In the genomic region with DNA sequence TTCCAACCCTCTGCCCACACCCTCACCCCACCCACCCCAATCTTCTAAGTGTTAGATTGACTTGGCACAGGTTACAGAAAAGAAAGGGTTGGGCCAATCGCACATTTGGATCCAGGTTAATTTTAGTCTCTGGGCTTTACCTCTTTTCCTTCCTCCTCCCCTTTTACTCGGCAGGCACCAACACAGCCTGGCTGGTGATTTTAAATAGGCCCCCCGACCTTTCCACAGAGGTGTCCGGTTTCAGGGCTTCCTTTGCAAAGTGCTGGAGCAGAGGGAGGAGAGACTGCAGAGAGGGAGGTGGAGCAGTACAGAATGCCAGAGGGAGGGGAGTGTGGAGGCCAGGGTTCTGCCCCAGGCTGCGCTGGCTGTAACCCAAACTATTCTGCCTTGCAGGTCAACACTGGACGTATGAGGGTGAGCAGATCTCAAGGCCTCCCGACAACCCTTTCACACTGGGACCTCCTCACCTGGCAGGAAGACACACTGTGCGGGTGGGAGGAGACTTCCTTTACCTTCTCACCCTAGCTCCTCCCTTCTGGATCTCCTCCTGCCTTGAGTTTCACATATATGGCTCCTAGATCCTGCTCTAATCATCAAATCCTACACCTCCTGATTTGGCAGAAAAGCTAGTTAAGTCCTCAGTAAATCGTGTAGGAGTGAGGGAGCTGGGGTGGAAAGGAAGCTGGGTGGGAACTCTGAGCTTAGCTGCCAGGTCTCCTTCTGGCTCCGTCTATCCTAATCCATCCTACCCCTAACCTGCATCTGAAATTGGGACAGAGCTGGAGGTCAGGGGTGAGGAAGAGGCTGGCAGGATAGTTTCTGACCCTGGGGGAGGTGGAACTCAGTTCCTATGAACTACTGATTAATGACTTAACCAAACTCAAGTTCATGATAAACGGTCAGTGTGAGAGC, we compare ENCODE assay signal across 2 cellular contexts.
TF ChIP-seq lines count a peak whose summit lies in the region.

No MANE protein-coding gene starts in this region.

TF ChIP-seq in IMR-90, 13 proteins besides CTCF, POLR2A, EP300 and RAD21:
- TF ChIP-seq CEBPB (IDR thresholded peaks at IDR 0.05; ENCODE audit: low read depth, low read length): no peak
- no peak for TF ChIP-seq MXI1 (IDR thresholded peaks at IDR 0.05; ENCODE audit: borderline replicate concordance, low read depth, low read length)
- TF ChIP-seq FOS (IDR thresholded peaks at IDR 0.05; ENCODE audit: low read depth, low read length): no peak
- TF ChIP-seq NFE2L2 (IDR thresholded peaks at IDR 0.05; ENCODE audit: low read depth, low read length): no peak
- no peak for TF ChIP-seq SMC3 (IDR thresholded peaks at IDR 0.05; ENCODE audit: low read depth, low read length)
- no peak for TF ChIP-seq RFX5 (IDR thresholded peaks at IDR 0.05; ENCODE audit: low read depth, low read length)
- TF ChIP-seq MAZ (IDR thresholded peaks at IDR 0.05; ENCODE audit: borderline replicate concordance, low read depth, low read length): no peak
- TF ChIP-seq RCOR1 (IDR thresholded peaks at IDR 0.05; ENCODE audit: insufficient replicate concordance, low read length): no peak
- TF ChIP-seq, protein P1, sequence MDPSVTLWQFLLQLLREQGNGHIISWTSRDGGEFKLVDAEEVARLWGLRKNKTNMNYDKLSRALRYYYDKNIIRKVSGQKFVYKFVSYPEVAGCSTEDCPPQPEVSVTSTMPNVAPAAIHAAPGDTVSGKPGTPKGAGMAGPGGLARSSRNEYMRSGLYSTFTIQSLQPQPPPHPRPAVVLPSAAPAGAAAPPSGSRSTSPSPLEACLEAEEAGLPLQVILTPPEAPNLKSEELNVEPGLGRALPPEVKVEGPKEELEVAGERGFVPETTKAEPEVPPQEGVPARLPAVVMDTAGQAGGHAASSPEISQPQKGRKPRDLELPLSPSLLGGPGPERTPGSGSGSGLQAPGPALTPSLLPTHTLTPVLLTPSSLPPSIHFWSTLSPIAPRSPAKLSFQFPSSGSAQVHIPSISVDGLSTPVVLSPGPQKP (IDR thresholded peaks at IDR 0.05; ENCODE audit: borderline replicate concordance, low read depth, low read length): no peak
- TF ChIP-seq BHLHE40 (IDR thresholded peaks at IDR 0.05; ENCODE audit: low read depth, low read length): no peak

TF ChIP-seq in SK-N-SH, 30 proteins besides CTCF, POLR2A, EP300 and RAD21:
- TF ChIP-seq NFIC (IDR thresholded peaks at IDR 0.05; ENCODE audit: borderline replicate concordance) (no peak), MXI1 (IDR thresholded peaks at IDR 0.05; ENCODE audit: low read depth, low read length) (no peak), RFX5 (IDR thresholded peaks at IDR 0.05; ENCODE audit: low read length) (no peak), NRF1 (IDR thresholded peaks at IDR 0.05; ENCODE audit: low read depth, low read length) (no peak), GABPA (IDR thresholded peaks at IDR 0.05; ENCODE audit: low read depth) (no peak), TAF1 (IDR thresholded peaks at IDR 0.05; ENCODE audit: borderline replicate concordance, low read depth, low read length) (no peak), YY1 (IDR thresholded peaks at IDR 0.05; ENCODE audit: low read depth) (no peak), FOXJ3 (CRISPR knock-in tag; IDR thresholded peaks at IDR 0.05) (no peak), TEAD4 (IDR thresholded peaks at IDR 0.05; ENCODE audit: borderline replicate concordance, insufficient read depth) (no peak), SMC3 (IDR thresholded peaks at IDR 0.05; ENCODE audit: low read depth, low read length) (no peak), TCF12 (IDR thresholded peaks at IDR 0.05) (no peak), CHD2 (IDR thresholded peaks at IDR 0.05; ENCODE audit: low read length, partially characterized antibody) (no peak), MEF2A (IDR thresholded peaks at IDR 0.05; ENCODE audit: borderline replicate concordance, low read depth) (no peak), JUND (IDR thresholded peaks at IDR 0.05) (no peak)
- TF ChIP-seq, protein P2, sequence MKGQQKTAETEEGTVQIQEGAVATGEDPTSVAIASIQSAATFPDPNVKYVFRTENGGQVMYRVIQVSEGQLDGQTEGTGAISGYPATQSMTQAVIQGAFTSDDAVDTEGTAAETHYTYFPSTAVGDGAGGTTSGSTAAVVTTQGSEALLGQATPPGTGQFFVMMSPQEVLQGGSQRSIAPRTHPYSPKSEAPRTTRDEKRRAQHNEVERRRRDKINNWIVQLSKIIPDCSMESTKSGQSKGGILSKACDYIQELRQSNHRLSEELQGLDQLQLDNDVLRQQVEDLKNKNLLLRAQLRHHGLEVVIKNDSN (IDR thresholded peaks at IDR 0.05; ENCODE audit: borderline replicate concordance, low read depth): no peak
- TF ChIP-seq, protein P3, sequence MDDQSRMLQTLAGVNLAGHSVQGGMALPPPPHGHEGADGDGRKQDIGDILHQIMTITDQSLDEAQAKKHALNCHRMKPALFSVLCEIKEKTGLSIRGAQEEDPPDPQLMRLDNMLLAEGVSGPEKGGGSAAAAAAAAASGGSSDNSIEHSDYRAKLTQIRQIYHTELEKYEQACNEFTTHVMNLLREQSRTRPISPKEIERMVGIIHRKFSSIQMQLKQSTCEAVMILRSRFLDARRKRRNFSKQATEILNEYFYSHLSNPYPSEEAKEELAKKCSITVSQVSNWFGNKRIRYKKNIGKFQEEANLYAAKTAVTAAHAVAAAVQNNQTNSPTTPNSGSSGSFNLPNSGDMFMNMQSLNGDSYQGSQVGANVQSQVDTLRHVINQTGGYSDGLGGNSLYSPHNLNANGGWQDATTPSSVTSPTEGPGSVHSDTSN (IDR thresholded peaks at IDR 0.05): no peak
- TF ChIP-seq, protein P4, sequence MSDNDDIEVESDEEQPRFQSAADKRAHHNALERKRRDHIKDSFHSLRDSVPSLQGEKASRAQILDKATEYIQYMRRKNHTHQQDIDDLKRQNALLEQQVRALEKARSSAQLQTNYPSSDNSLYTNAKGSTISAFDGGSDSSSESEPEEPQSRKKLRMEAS (IDR thresholded peaks at IDR 0.05; ENCODE audit: low read depth): no peak
